In genomic region chr16:76378020-76378419, GRCh38 we compare ENCODE assay signal across 5 cellular contexts.
"Had no signal": no experiment of that assay in that cellular context is flagged by ENCODE, and none has a peak within 500 bp of the region (broad histone marks: within the 10 kb centered on the region; RNA-seq: fewer than 3 reads in every experiment).

No MANE protein-coding gene starts in this region.

- DNase-seq: KBM-7, KG1 had no signal

- H3K4me2 ChIP-seq: KMS-11 had no signal

- FAIRE-seq: HTR-8/SVneo had no signal

- H3K27ac ChIP-seq: HL-60, KMS-11 had no signal

- H3K9ac ChIP-seq: KMS-11 had no signal
